8 cellular contexts compared by ENCODE assay signal in genomic region chr3:27134165-27134796, GRCh38.
DNase-seq lines count a peak whose midpoint lies in the region; ATAC-seq lines count a peak whose summit lies in the region.

No MANE protein-coding gene starts in this region.

- H3K27ac ChIP-seq in effector memory CD4-positive, alpha-beta T cell (ENCODE audit: insufficient read depth, low read length, poor library complexity, severe bottlenecking): no peak overlapping the region
- no peak overlapping the region for H3K27ac ChIP-seq in mesenchymal stem cell (ENCODE audit: low read length, poor library complexity, severe bottlenecking)

- no peaks in the 10 kb centered on the region for H3K9me3 ChIP-seq in effector memory CD4-positive, alpha-beta T cell (ENCODE audit: control insufficient read depth, low read length)
- H3K9me3 ChIP-seq in mesenchymal stem cell (ENCODE audit: control insufficient read depth, low read length): no peaks in the 10 kb centered on the region

- WGBS in mesenchymal stem cell: 0% methylated on average over 1 of the region's 2 CpGs

- no peak overlapping the region for H3K9ac ChIP-seq in mesenchymal stem cell (ENCODE audit: low read length)

- H2BK120ac ChIP-seq in mesenchymal stem cell (ENCODE audit: low read depth, low read length): no peak overlapping the region

- no peak overlapping the region for H3K4me2 ChIP-seq in mesenchymal stem cell (ENCODE audit: low read length, poor library complexity, severe bottlenecking)

- no peak overlapping the region for H3K4me3 ChIP-seq in effector memory CD4-positive, alpha-beta T cell (ENCODE audit: insufficient read depth, low read depth, low read length, poor library complexity, severe bottlenecking)
- H3K4me3 ChIP-seq in mesenchymal stem cell (ENCODE audit: insufficient read depth in 1 of 2, low read depth in 1 of 2, low read length in 2 of 2): no peak overlapping the region

- DNase-seq in AML-193 (lab: John Stamatoyannopoulos, UW) (peak; percentile 50 to 62), NCI-H345 treated with DMSO at 0.1 percent for 48 hours (lab: John Stamatoyannopoulos, UW; ENCODE audit: unreplicated experiment) (peak; percentile 14), mesenchymal stem cell (peak; percentile 66)
- peak; percentile 55 to 64 for DNase-seq in activated CD4-positive, alpha-beta T cell treated with anti-CD3 and anti-CD28 coated beads, Interleukin-2, amount 50 U/mL, for 48 hours
- DNase-seq in effector memory CD4-positive, alpha-beta T cell: peak; percentile 14 to 36 (median 25)
- peak; percentile 29 to 36 for DNase-seq in stimulated activated CD8-positive, alpha-beta memory T cell treated with anti-CD3 and anti-CD28 coated beads, Interleukin-2, amount 100 ng/mL, for 1 hour (ENCODE audit: low read depth in 2 of 2)

- no peaks in the 10 kb centered on the region for H3K4me1 ChIP-seq in effector memory CD4-positive, alpha-beta T cell (ENCODE audit: control insufficient read depth, insufficient read depth, low read length, poor library complexity, severe bottlenecking)
- no peaks in the 10 kb centered on the region for H3K4me1 ChIP-seq in mesenchymal stem cell (ENCODE audit: control insufficient read depth, insufficient read depth, low read depth, low read length)

- H4K91ac ChIP-seq in mesenchymal stem cell (ENCODE audit: low read length): no peak overlapping the region

- no peak overlapping the region for H3K23ac ChIP-seq in mesenchymal stem cell (ENCODE audit: low read length in 2 of 2)

- no peak overlapping the region for H2BK12ac ChIP-seq in mesenchymal stem cell (ENCODE audit: low read length in 2 of 2)

- ATAC-seq in GM18867 (IDR thresholded peaks at IDR 0.05; ENCODE audit: unreplicated experiment) (peak; percentile 97), HG03060 (IDR thresholded peaks at IDR 0.05; ENCODE audit: low read depth, unreplicated experiment) (peak; percentile 91)

- H2AK5ac ChIP-seq in mesenchymal stem cell (ENCODE audit: low read length, severe bottlenecking): no peak overlapping the region

- no peak overlapping the region for H3K18ac ChIP-seq in mesenchymal stem cell (ENCODE audit: low read depth in 1 of 2, low read length in 2 of 2)

- H3K79me1 ChIP-seq in mesenchymal stem cell (replicated peaks; ENCODE audit: low read length, poor library complexity, severe bottlenecking): no peaks in the 10 kb centered on the region

- H2AFZ ChIP-seq in mesenchymal stem cell (ENCODE audit: low read depth, low read length): no peak overlapping the region

- H2BK5ac ChIP-seq in mesenchymal stem cell (ENCODE audit: low read depth, low read length, poor library complexity, severe bottlenecking): no peak overlapping the region

- H3K14ac ChIP-seq in mesenchymal stem cell (ENCODE audit: low read length in 2 of 2): no peak overlapping the region

- no peaks in the 10 kb centered on the region for H3K27me3 ChIP-seq in effector memory CD4-positive, alpha-beta T cell (replicated peaks; ENCODE audit: control insufficient read depth, insufficient read depth, low read length, poor library complexity, severe bottlenecking)
- no peaks in the 10 kb centered on the region for H3K27me3 ChIP-seq in mesenchymal stem cell (ENCODE audit: control insufficient read depth in 1 of 2, insufficient read depth in 1 of 2, low read length in 2 of 2)

- H2BK15ac ChIP-seq in mesenchymal stem cell (ENCODE audit: low read depth, poor library complexity, severe bottlenecking): no peak overlapping the region

- H4K8ac ChIP-seq in mesenchymal stem cell (ENCODE audit: low read length): no peak overlapping the region

- H3K36me3 ChIP-seq in effector memory CD4-positive, alpha-beta T cell (ENCODE audit: control insufficient read depth, insufficient read depth, low read length): no peaks in the 10 kb centered on the region
- H3K36me3 ChIP-seq in mesenchymal stem cell (ENCODE audit: control insufficient read depth in 1 of 2, insufficient read depth in 2 of 2, low read depth in 1 of 2, low read length in 2 of 2): peaks cover 0 to 52% of the 10 kb centered on the region in 2 experiments

- H3K4ac ChIP-seq in mesenchymal stem cell (ENCODE audit: low read depth in 1 of 2, low read length in 2 of 2): no peak overlapping the region

Comparison
In these comparisons a context has a peak if more than half of its experiments do, and no peak if none do; other contexts are left out.
1. DNase-seq: peak in every context shown above with its lines; median percentile 66 in mesenchymal stem cell; 60 in activated CD4-positive, alpha-beta T cell treated with anti-CD3 and anti-CD28 coated beads, Interleukin-2, amount 50 U/mL, for 48 hours; 56 in AML-193; 32 in stimulated activated CD8-positive, alpha-beta memory T cell treated with anti-CD3 and anti-CD28 coated beads, Interleukin-2, amount 100 ng/mL, for 1 hour; 25 in effector memory CD4-positive, alpha-beta T cell; 14 in NCI-H345 treated with DMSO at 0.1 percent for 48 hours.